27 cellular contexts compared by ENCODE assay signal in genomic region chr12:10319414-10319813, GRCh38.
"Had no signal": no experiment of that assay in that cellular context is flagged by ENCODE, and none has a peak within 500 bp of the region (broad histone marks: within the 10 kb centered on the region; RNA-seq: fewer than 3 reads in every experiment).

No MANE protein-coding gene starts in this region.

- H3K4me1 ChIP-seq: gastrocnemius medialis, pancreas, prostate gland, suprapubic skin, tibial artery, upper lobe of right lung had no signal

- H3K27me3 Mint-ChIP-seq: effector memory CD8-positive, alpha-beta T cell had no signal

- H3K27ac Mint-ChIP-seq: T-helper 1 cell treated with Interleukin-12 subunit alpha and Interleukin-12 subunit beta and Interleukin-4 antibody, amounts not matched to agents 30 μg/mL and 1 μg/mL, for 36 hours had no signal

- DNase-seq: activated CD4-positive, alpha-beta T cell treated with anti-CD3 and anti-CD28 coated beads, Interleukin-2, amount 50 U/mL, for 1 hour; activated effector memory CD4-positive, alpha-beta T cell treated with Interleukin-2 at 50 U/mL for 16 hours; activated naive CD4-positive, alpha-beta T cell treated with Interleukin-2 at 50 U/mL for 16 hours; activated T-cell treated with anti-CD3 and anti-CD28 coated beads, Interleukin-2, amount 50 U/mL, for 1 hour; amygdala; caudate nucleus; cortex of kidney; effector memory CD8-positive, alpha-beta T cell; erythroblast; gastrocnemius medialis; glutamatergic neuron; left cardiac atrium; left ventricle myocardium superior; pancreas; retina; stimulated activated CD4-positive, alpha-beta T cell treated with anti-CD3 and anti-CD28 coated beads, Interleukin-12 subunit alpha, Interleukin-12 subunit beta, amount 100 ng/mL, for 4 hours; stimulated activated CD4-positive, alpha-beta T cell treated with anti-CD3 and anti-CD28 coated beads, Interleukin-4, amount 100 ng/mL, for 1 hour; SW 1271; T-helper 9 cell; tibial artery; upper lobe of right lung had no signal

- H3K9me3 ChIP-seq: gastrocnemius medialis, pancreas, prostate gland, suprapubic skin, tibial artery, upper lobe of right lung had no signal

- H3K36me3 ChIP-seq: gastrocnemius medialis, pancreas, prostate gland, suprapubic skin, tibial artery, upper lobe of right lung had no signal

- H3K27ac ChIP-seq: gastrocnemius medialis, pancreas, prostate gland, skin epidermis, suprapubic skin, tibial artery, upper lobe of right lung, VCaP had no signal

- H3K4me3 Mint-ChIP-seq: T-helper 1 cell treated with Interleukin-12 subunit alpha and Interleukin-12 subunit beta and Interleukin-4 antibody, amounts not matched to agents 30 μg/mL and 1 μg/mL, for 36 hours had no signal

- H3K27me3 ChIP-seq: gastrocnemius medialis, pancreas, suprapubic skin, tibial artery, upper lobe of right lung had no signal

- H3K4me3 ChIP-seq: gastrocnemius medialis, pancreas, prostate gland, skin epidermis, suprapubic skin, tibial artery, upper lobe of right lung had no signal

- ATAC-seq: effector memory CD8-positive, alpha-beta T cell; gastrocnemius medialis; left cardiac atrium; left ventricle myocardium superior; pancreas; sciatic nerve; upper lobe of right lung had no signal

- H3K9me3 Mint-ChIP-seq: effector memory CD8-positive, alpha-beta T cell had no signal
